In genomic region chr5:68382640-68383039, GRCh38 we compare ENCODE assay signal across 13 cellular contexts.
DNase-seq lines count a peak whose midpoint lies in the region; ATAC-seq and TF ChIP-seq lines count a peak whose summit lies in the region.
"Had no signal": no experiment of that assay in that cellular context is flagged by ENCODE, and none has a peak within 500 bp of the region (broad histone marks: within the 10 kb centered on the region; RNA-seq: fewer than 3 reads in every experiment).

No MANE protein-coding gene starts in this region.

- TF ChIP-seq CTCF in RWPE1 (conservative IDR thresholded peaks at IDR 0.05; ENCODE audit: low read depth) (no peak), epithelial cell of esophagus (IDR thresholded peaks at IDR 0.05; ENCODE audit: insufficient read depth, low read depth, low read length, missing control alignments) (no peak)

- ATAC-seq in HG02610 (IDR thresholded peaks at IDR 0.05; ENCODE audit: unreplicated experiment), result no peak

- H3K4me3 ChIP-seq in epithelial cell of esophagus (ENCODE audit: low read length) (no peak overlapping the region), skeletal muscle cell (ENCODE audit: low read depth, low read length) (no peak overlapping the region)

- no peak overlapping the region for H3K27ac ChIP-seq in RWPE1

- CTCF ChIA-PET in RWPE1 (lab: Yijun Ruan, JAX), result no interaction called here

- POLR2A ChIA-PET in RWPE1 (lab: Yijun Ruan, JAX; ENCODE audit: low non-redundant PET), result no interaction called here

- DNase-seq in ELR (ENCODE audit: low read depth), result peak; percentile 28
- DNase-seq in RWPE1 (ENCODE audit: low spot score), result peak; percentile 34
- DNase-seq in epithelial cell of esophagus (ENCODE audit: low read depth), result peak; percentile 74
- peak; percentile 13 for DNase-seq in skeletal muscle cell (ENCODE audit: low read depth)
- DNase-seq in retina, result no peak
- no peak for DNase-seq in COR-L47 (lab: John Stamatoyannopoulos, UW)
- DNase-seq: activated CD4-positive, alpha-beta T cell treated with anti-CD3 and anti-CD28 coated beads for 48 hours; activated gamma-delta T cell; DND-41; effector memory CD4-positive, alpha-beta T cell; kidney glomerular epithelial cell; NCI-H2081 had no signal

Comparison
In these comparisons a context has a peak if more than half of its experiments do, and no peak if none do; other contexts are left out.
1. DNase-seq: peak in ELR (single experiment), RWPE1 (single experiment), epithelial cell of esophagus (single experiment) and skeletal muscle cell (single experiment); none in retina (single experiment) and COR-L47 (single experiment).